In the genomic region with DNA sequence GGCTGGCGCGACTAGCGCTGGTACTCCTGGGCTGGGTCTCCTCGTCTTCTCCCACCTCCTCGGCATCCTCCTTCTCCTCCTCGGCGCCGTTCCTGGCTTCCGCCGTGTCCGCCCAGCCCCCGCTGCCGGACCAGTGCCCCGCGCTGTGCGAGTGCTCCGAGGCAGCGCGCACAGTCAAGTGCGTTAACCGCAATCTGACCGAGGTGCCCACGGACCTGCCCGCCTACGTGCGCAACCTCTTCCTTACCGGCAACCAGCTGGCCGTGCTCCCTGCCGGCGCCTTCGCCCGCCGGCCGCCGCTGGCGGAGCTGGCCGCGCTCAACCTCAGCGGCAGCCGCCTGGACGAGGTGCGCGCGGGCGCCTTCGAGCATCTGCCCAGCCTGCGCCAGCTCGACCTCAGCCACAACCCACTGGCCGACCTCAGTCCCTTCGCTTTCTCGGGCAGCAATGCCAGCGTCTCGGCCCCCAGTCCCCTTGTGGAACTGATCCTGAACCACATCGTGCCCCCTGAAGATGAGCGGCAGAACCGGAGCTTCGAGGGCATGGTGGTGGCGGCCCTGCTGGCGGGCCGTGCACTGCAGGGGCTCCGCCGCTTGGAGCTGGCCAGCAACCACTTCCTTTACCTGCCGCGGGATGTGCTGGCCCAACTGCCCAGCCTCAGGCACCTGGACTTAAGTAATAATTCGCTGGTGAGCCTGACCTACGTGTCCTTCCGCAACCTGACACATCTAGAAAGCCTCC, we compare ENCODE assay signal across 8 cellular contexts. TPM values are rescaled to one million over a fixed set of nuclear protein-coding genes. Genes with fewer than 3 reads are reported as not detected.
A peak's percentile ranks its signal among the peaks of the same experiment; 100 is the strongest.
DNase-seq lines count a peak whose midpoint lies in the region; ATAC-seq and TF ChIP-seq lines count a peak whose summit lies in the region.

No MANE protein-coding gene starts in this region.

- H3K4ac ChIP-seq in mesenchymal stem cell (ENCODE audit: low read depth in 1 of 2, low read length in 2 of 2) = peak overlapping the region in 1 of 2 experiments; percentile 92

- peaks cover 32 to 53% of the 10 kb centered on the region in 2 donors for H3K27me3 Mint-ChIP-seq in CD8-positive, alpha-beta memory T cell

- in situ Hi-C loops in Panc1 (cut with HindIII; ENCODE audit: low pct_unique_long_range_greater_than_20kb, low sequenced_read_pairs) = no loop called here

- H3K36me3 Mint-ChIP-seq in CD8-positive, alpha-beta memory T cell = no peaks in the 10 kb centered on the region

- no peaks in the 10 kb centered on the region for H3K9me3 Mint-ChIP-seq in CD8-positive, alpha-beta memory T cell

- peaks cover 16 to 33% (median 21%) of the 10 kb centered on the region in 3 donors for H3K4me1 Mint-ChIP-seq in CD8-positive, alpha-beta memory T cell

- H3K9me3 ChIP-seq in CD8-positive, alpha-beta memory T cell (ENCODE audit: low read length) = no peaks in the 10 kb centered on the region
- H3K9me3 ChIP-seq in Panc1 (ENCODE audit: control insufficient read depth, insufficient read depth, low read depth, low read length) (no peaks in the 10 kb centered on the region), mesenchymal stem cell (ENCODE audit: control insufficient read depth, low read length) (no peaks in the 10 kb centered on the region), upper lobe of right lung (no peaks in the 10 kb centered on the region)
- H3K9me3 ChIP-seq in effector memory CD4-positive, alpha-beta T cell (ENCODE audit: control insufficient read depth, low read length) = no peaks in the 10 kb centered on the region

- no peaks in the 10 kb centered on the region for H3K36me3 ChIP-seq in CD8-positive, alpha-beta memory T cell (ENCODE audit: insufficient read depth, low read length)
- H3K36me3 ChIP-seq in Panc1 (ENCODE audit: control insufficient read depth, insufficient read depth, low read length) = peaks cover 25% of the 10 kb centered on the region
- no peaks in the 10 kb centered on the region for H3K36me3 ChIP-seq in effector memory CD4-positive, alpha-beta T cell (ENCODE audit: control insufficient read depth, insufficient read depth, low read length)
- H3K36me3 ChIP-seq in mesenchymal stem cell (ENCODE audit: control insufficient read depth in 1 of 2, insufficient read depth in 2 of 2, low read depth in 1 of 2, low read length in 2 of 2) = peaks cover 11 to 30% of the 10 kb centered on the region in 2 experiments
- no peaks in the 10 kb centered on the region for H3K36me3 ChIP-seq in upper lobe of right lung

- peak overlapping the region in 1 of 2 experiments; percentile 95 for H3K23ac ChIP-seq in mesenchymal stem cell (ENCODE audit: low read length in 2 of 2)

- CTCF ChIA-PET in CD8-positive, alpha-beta memory T cell (lab: Charles Lee) = no interaction called here
- CTCF ChIA-PET in Panc1 (lab: Charles Lee) = no interaction called here

- H3K9ac ChIP-seq in mesenchymal stem cell (ENCODE audit: low read length) = peak overlapping the region; percentile 92

- peak overlapping the region; percentile 11 to 93 for H3K14ac ChIP-seq in mesenchymal stem cell (ENCODE audit: low read length in 2 of 2)

- peak overlapping the region; percentile 86 to 97 for H3K18ac ChIP-seq in mesenchymal stem cell (ENCODE audit: low read depth in 1 of 2, low read length in 2 of 2)

- peak; percentile 21; the same call in 1 of the 2 replicates for TF ChIP-seq CTCF in Panc1 (IDR thresholded peaks at IDR 0.05)
- peak; percentile 6 for TF ChIP-seq CTCF in upper lobe of right lung (IDR thresholded peaks at IDR 0.05)

- H2BK120ac ChIP-seq in mesenchymal stem cell (ENCODE audit: low read depth, low read length) = peak overlapping the region; percentile 91

- ATAC-seq in GM21717 (IDR thresholded peaks at IDR 0.05; ENCODE audit: unreplicated experiment) (peak; percentile 28), Panc1 (peak; percentile 57), upper lobe of right lung (peak; percentile 65), HG03097 (IDR thresholded peaks at IDR 0.05; ENCODE audit: low FRiP score, unreplicated experiment) (no peak)

- H3K4me1 ChIP-seq in CD8-positive, alpha-beta memory T cell (ENCODE audit: insufficient read depth, low read length) = peaks cover 5% of the 10 kb centered on the region
- H3K4me1 ChIP-seq in Panc1 (ENCODE audit: control insufficient read depth, insufficient read depth, low read length) = peaks cover 24% of the 10 kb centered on the region
- peaks cover 11% of the 10 kb centered on the region for H3K4me1 ChIP-seq in effector memory CD4-positive, alpha-beta T cell (ENCODE audit: control insufficient read depth, insufficient read depth, low read length, poor library complexity, severe bottlenecking)
- peaks cover 12% of the 10 kb centered on the region for H3K4me1 ChIP-seq in mesenchymal stem cell (ENCODE audit: control insufficient read depth, insufficient read depth, low read depth, low read length)
- H3K4me1 ChIP-seq in upper lobe of right lung = peaks cover 12% of the 10 kb centered on the region

- peak overlapping the region; percentile 90 for H4K91ac ChIP-seq in mesenchymal stem cell (ENCODE audit: low read length)

- no TSS peak for BruUV-seq in Panc1 (replicated peaks; lab: Mats Ljungman, UMichigan)

- H3K27ac Mint-ChIP-seq in CD8-positive, alpha-beta memory T cell = peak overlapping the region in 1 of 8 donors; percentile 74

- no peak overlapping the region for H3K27ac ChIP-seq in CD8-positive, alpha-beta memory T cell (ENCODE audit: low read depth, low read length)
- H3K27ac ChIP-seq in Panc1 (ENCODE audit: low read length) (peak overlapping the region; percentile 93), mesenchymal stem cell (ENCODE audit: low read length, poor library complexity, severe bottlenecking) (peak overlapping the region; percentile 31), upper lobe of right lung (peak overlapping the region; percentile 38)
- H3K27ac ChIP-seq in effector memory CD4-positive, alpha-beta T cell (ENCODE audit: insufficient read depth, low read length, poor library complexity, severe bottlenecking) = no peak overlapping the region

- H3K79me1 ChIP-seq in mesenchymal stem cell (replicated peaks; ENCODE audit: low read length, poor library complexity, severe bottlenecking) = peaks cover 9% of the 10 kb centered on the region

- H2BK15ac ChIP-seq in mesenchymal stem cell (ENCODE audit: low read depth, poor library complexity, severe bottlenecking) = peak overlapping the region; percentile 68

- peak overlapping the region; percentile 92 for H2AFZ ChIP-seq in mesenchymal stem cell (ENCODE audit: low read depth, low read length)

- peak overlapping the region; percentile 41 for H3K4me3 ChIP-seq in CD8-positive, alpha-beta memory T cell (ENCODE audit: low read length)
- H3K4me3 ChIP-seq in Panc1 (ENCODE audit: low read depth in 2 of 2, low read length in 2 of 2) (peak overlapping the region; percentile 92 to 97), mesenchymal stem cell (ENCODE audit: insufficient read depth in 1 of 2, low read depth in 1 of 2, low read length in 2 of 2) (peak overlapping the region; percentile 88 to 94), upper lobe of right lung (peak overlapping the region; percentile 71)
- H3K4me3 ChIP-seq in effector memory CD4-positive, alpha-beta T cell (ENCODE audit: insufficient read depth, low read depth, low read length, poor library complexity, severe bottlenecking) = peak overlapping the region; percentile 63

- POLR2A ChIA-PET in CD8-positive, alpha-beta memory T cell (lab: Charles Lee) = no interaction called here
- POLR2A ChIA-PET in Panc1 (lab: Charles Lee) = no interaction called here

- peak overlapping the region; percentile 67 for H3K4me2 ChIP-seq in mesenchymal stem cell (ENCODE audit: low read length, poor library complexity, severe bottlenecking)

- H4K8ac ChIP-seq in mesenchymal stem cell (ENCODE audit: low read length) = peak overlapping the region; percentile 93

- peak overlapping the region in 1 of 2 experiments; percentile 49 for H2BK12ac ChIP-seq in mesenchymal stem cell (ENCODE audit: low read length in 2 of 2)

- intact Hi-C loops in Panc1 (cut with micrococcal nuclease; ENCODE audit: unreplicated experiment) = loop anchor here (10.0 kb wide), 2 partner anchors 230 to 690 kb away; no protein-coding TSS in a partner anchor
- intact Hi-C loops in upper lobe of right lung (cut with DNase I) = no loop called here

- H2AK5ac ChIP-seq in mesenchymal stem cell (ENCODE audit: low read length, severe bottlenecking) = no peak overlapping the region

- WGBS in mesenchymal stem cell = 4% methylated on average over 64 of the region's 67 CpGs

- peaks cover 20% of the 10 kb centered on the region for H3K27me3 ChIP-seq in CD8-positive, alpha-beta memory T cell (ENCODE audit: insufficient read depth, low read length, poor library complexity, severe bottlenecking)
- H3K27me3 ChIP-seq in Panc1 (ENCODE audit: control insufficient read depth, insufficient read depth, low read length) = peaks cover 2% of the 10 kb centered on the region; the same call in 1 of the 2 replicates
- H3K27me3 ChIP-seq in effector memory CD4-positive, alpha-beta T cell (replicated peaks; ENCODE audit: control insufficient read depth, insufficient read depth, low read length, poor library complexity, severe bottlenecking) = peaks cover 14% of the 10 kb centered on the region
- H3K27me3 ChIP-seq in mesenchymal stem cell (ENCODE audit: control insufficient read depth in 1 of 2, insufficient read depth in 1 of 2, low read length in 2 of 2) = peaks cover 0 to 5% of the 10 kb centered on the region in 2 experiments
- peaks cover 7% of the 10 kb centered on the region for H3K27me3 ChIP-seq in upper lobe of right lung

- peak overlapping the region; percentile 74 to 90 (median 83) for H3K4me3 Mint-ChIP-seq in CD8-positive, alpha-beta memory T cell

- DNase-seq in CD8-positive, alpha-beta memory T cell = peak in 2 of 5 donors; percentile 5 to 8
- DNase-seq in Panc1 (ENCODE audit: low read depth, low spot score) (no peak), mesenchymal stem cell (peak; percentile 58), upper lobe of right lung (peak; percentile 71), NCI-H187 (lab: John Stamatoyannopoulos, UW) (no peak)
- peak in 1 of 3 donors; percentile 1 for DNase-seq in effector memory CD4-positive, alpha-beta T cell

- H2BK5ac ChIP-seq in mesenchymal stem cell (ENCODE audit: low read depth, low read length, poor library complexity, severe bottlenecking) = peak overlapping the region; percentile 51

RNA-seq across cellular contexts. Expression of a gene that starts 1.6 kb away (rescaled TPM):
- not detected for total RNA-seq in CD8-positive, alpha-beta memory T cell
- polyA plus RNA-seq in CD8-positive, alpha-beta memory T cell = 2.0 TPM
- total RNA-seq in Panc1 (2021; ENCODE audit: unreplicated experiment) = 84.1 TPM
- 60.1 TPM for polyA plus RNA-seq in Panc1 (2012; ENCODE audit: insufficient read length)
- 55.2 TPM for polyA plus RNA-seq in mesenchymal stem cell (2013, experiment 1 of 2)
- polyA plus RNA-seq in mesenchymal stem cell (2013, experiment 2 of 2) = 56.5 TPM
- total RNA-seq in upper lobe of right lung = 12.4 TPM

Comparison
In these comparisons a context has a peak if more than half of its experiments do, and no peak if none do; other contexts are left out.
1. DNase-seq: peak in mesenchymal stem cell (single experiment) and upper lobe of right lung (single experiment); none in Panc1 (single experiment) and NCI-H187 (0 of 2).
2. H3K27ac ChIP-seq: peak in Panc1 (single experiment), mesenchymal stem cell (single experiment) and upper lobe of right lung (single experiment); none in CD8-positive, alpha-beta memory T cell (single experiment) and effector memory CD4-positive, alpha-beta T cell (single experiment).
3. H3K4me3 ChIP-seq: peak in every context shown above with its lines; median percentile 94 in Panc1; 91 in mesenchymal stem cell; 71 in upper lobe of right lung; 63 in effector memory CD4-positive, alpha-beta T cell; 41 in CD8-positive, alpha-beta memory T cell.
4. RNA of a gene that starts 1.6 kb away (total RNA-seq): 84.1 TPM in Panc1 (single experiment) and 12.4 TPM in upper lobe of right lung (single experiment); not detected in CD8-positive, alpha-beta memory T cell; every median in the first group is over 10 times any median in the second.